In genomic region chr3:197002701-197003454, GRCh38 we compare ENCODE assay signal across 8 cellular contexts. TPM values are rescaled to one million over a fixed set of nuclear protein-coding genes. Genes with fewer than 3 reads are reported as not detected.
DNase-seq lines count a peak whose midpoint lies in the region; ATAC-seq and TF ChIP-seq lines count a peak whose summit lies in the region.

No MANE protein-coding gene starts in this region.

- H3K27me3 ChIP-seq in SJSA1 (replicated peaks) (no peaks in the 10 kb centered on the region), heart left ventricle (no peaks in the 10 kb centered on the region)

- intact Hi-C loops in heart left ventricle (cut with DNase I) = loop anchor here (1.0 to 10.0 kb wide), 7 partner anchors 26 to 512 kb away; partner anchors contain the start of gene MELTF (in 1 of the 10)
- intact Hi-C loops in posterior vena cava (cut with DNase I) = loop anchor here (10.0 kb wide), 1 partner anchor 182 kb away; no protein-coding TSS in a partner anchor

- in situ Hi-C loops in KBM-7 (cut with MboI; ENCODE audit: low pct_unique_long_range_greater_than_20kb, low sequenced_read_pairs) = no loop called here

- 0 to 1% (median 0%) methylated on average over 30 to 113 of the region's 113 CpGs for WGBS in heart left ventricle, 4 donors

- TF ChIP-seq POLR2A in heart left ventricle (IDR thresholded peaks at IDR 0.05) = no peak

- TF ChIP-seq CTCF in heart left ventricle (IDR thresholded peaks at IDR 0.05) = peak; percentile 48 to 93 (median 79)

- H3K27ac ChIP-seq in SJSA1 (peak overlapping the region; percentile 45; the same call in 1 of the 2 replicates), heart left ventricle (peak overlapping the region in 11 of 12 donors; percentile 34 to 86 (median 71))

- DNase-seq in EL = peak; percentile 77
- DNase-seq in KBM-7 = peak; percentile 53
- peak; percentile 43 to 71 for DNase-seq in SJSA1 (ENCODE audit: low read depth in 1 of 2, low spot score in 2 of 2)
- DNase-seq in activated naive CD8-positive, alpha-beta T cell treated with anti-CD3 and anti-CD28 coated beads, Interleukin-2, amount 50 U/mL, for 16 hours (ENCODE audit: low read depth, low spot score) = peak; percentile 49
- DNase-seq in heart left ventricle = peak; percentile 73 to 90 (median 79)
- peak; percentile 93 for DNase-seq in posterior vena cava (ENCODE audit: low spot score)
- DNase-seq in ureter (ENCODE audit: low spot score) = peak; percentile 84

- H3K9me3 ChIP-seq in SJSA1 (replicated peaks) (no peaks in the 10 kb centered on the region), heart left ventricle (peaks cover 0 to 6% (median 0%) of the 10 kb centered on the region in 12 donors)

- peaks cover 13% of the 10 kb centered on the region for H3K4me1 ChIP-seq in SJSA1 (replicated peaks)
- peaks cover 0 to 16% (median 8%) of the 10 kb centered on the region in 12 donors for H3K4me1 ChIP-seq in heart left ventricle

- ATAC-seq in GM21717 (IDR thresholded peaks at IDR 0.05; ENCODE audit: unreplicated experiment) (peak; percentile 61), heart left ventricle (peak; percentile 28 to 92 (median 82))

- no peaks in the 10 kb centered on the region; the same call in 1 of the 2 replicates for H3K36me3 ChIP-seq in SJSA1
- H3K36me3 ChIP-seq in heart left ventricle = no peaks in the 10 kb centered on the region

- peak overlapping the region; percentile 55 for H3K4me3 ChIP-seq in SJSA1
- H3K4me3 ChIP-seq in heart left ventricle = peak overlapping the region; percentile 26 to 78 (median 67)

RNA-seq across cellular contexts. Expression of gene MELTF, which starts 26.7 kb away (rescaled TPM):
- 1.7 and 8.2 TPM in 2 replicates for total RNA-seq in SJSA1 (2014; rRNA removed; shearing (Covaris generic))
- total RNA-seq in heart left ventricle (10 to 100 TPM in 6 of 9 donors, 1 to 10 TPM in 3; 4.9 to 43.8 (median 10.3) TPM), posterior vena cava (10 to 100 TPM; 12.1 to 19.9 TPM), ureter (3.4 TPM)
- polyA plus RNA-seq in heart left ventricle = 10 to 100 TPM in 1 of 2 donors, 1 to 10 TPM in 1; 7.5 to 72.6 TPM

RNA-seq across cellular contexts. Expression of gene PIGZ, which starts 34.2 kb away (rescaled TPM):
- total RNA-seq in SJSA1 (2014; rRNA removed; shearing (Covaris generic)) = 0.13 and 0.84 TPM in 2 replicates
- total RNA-seq in heart left ventricle (1 to 10 TPM; 5.2 to 8.0 (median 6.5) TPM), posterior vena cava (1 to 10 TPM; 3.4 to 6.4 TPM), ureter (16.3 TPM)
- 1 to 10 TPM; 2.3 to 3.4 TPM for polyA plus RNA-seq in heart left ventricle

Comparison
In these comparisons a context has a peak if more than half of its experiments do, and no peak if none do; other contexts are left out.
1. Peak in every context shown above with its lines: DNase-seq, ATAC-seq, H3K4me3 ChIP-seq and H3K27ac ChIP-seq.